Comparison of ENCODE assay signal across 22 cellular contexts in the genomic region with DNA sequence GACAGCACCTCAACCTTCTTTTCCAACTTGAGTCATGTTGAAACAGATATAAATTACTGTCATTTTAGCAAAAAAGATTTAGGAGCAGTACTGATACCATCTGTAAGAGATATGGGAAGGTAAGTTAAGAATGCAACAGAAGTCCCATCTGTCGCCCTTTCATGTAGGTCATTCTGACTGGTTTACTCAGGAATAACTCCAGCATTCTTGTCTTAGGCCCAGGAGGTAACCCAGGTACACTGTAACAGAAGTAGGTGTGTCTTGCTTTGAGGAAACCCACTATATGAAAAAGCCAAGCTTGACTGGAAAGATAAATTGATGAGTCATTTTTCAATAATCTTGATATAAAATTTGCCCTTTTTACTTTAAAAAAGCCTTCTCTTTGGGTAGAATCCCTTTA. TPM values are rescaled to one million over a fixed set of nuclear protein-coding genes. Genes with fewer than 3 reads are reported as not detected.
DNase-seq lines count a peak whose midpoint lies in the region; ATAC-seq, FAIRE-seq and TF ChIP-seq lines count a peak whose summit lies in the region.
"Had no signal": no experiment of that assay in that cellular context is flagged by ENCODE, and none has a peak within 500 bp of the region (broad histone marks: within the 10 kb centered on the region; RNA-seq: fewer than 3 reads in every experiment).

No MANE protein-coding gene starts in this region.

- peaks cover 14% of the 10 kb centered on the region for H3K36me3 Mint-ChIP-seq in neural progenitor cell
- peaks cover 5% of the 10 kb centered on the region for H3K36me3 Mint-ChIP-seq in natural killer cell treated with Interleukin-12 subunit alpha and Interleukin-12 subunit beta and Interleukin-15 and Interleukin-18, amount 100 ng/mL, for 72 hours

- H3K79me2 ChIP-seq in neural progenitor cell (ENCODE audit: low read depth): no peaks in the 10 kb centered on the region

- TF ChIP-seq CTCF in A549 (IDR thresholded peaks at IDR 0.05): no peak
- TF ChIP-seq CTCF in bronchial epithelial cell (IDR thresholded peaks at IDR 0.05; ENCODE audit: insufficient read depth, low read length, severe bottlenecking): no peak
- TF ChIP-seq CTCF in neural progenitor cell (IDR thresholded peaks at IDR 0.05): no peak

- FAIRE-seq in A549 (lab: Jason Lieb, UNC): no peak
- no peak for FAIRE-seq in bronchial epithelial cell (lab: Jason Lieb, UNC)

- no peak for TF ChIP-seq EP300 in A549 (IDR thresholded peaks at IDR 0.05)

- ATAC-seq in A549: no peak
- ATAC-seq in natural killer cell treated with Interleukin-12 subunit alpha and Interleukin-12 subunit beta and Interleukin-15 and Interleukin-18, amount 100 ng/mL, for 72 hours: no peak

- peaks cover 2% of the 10 kb centered on the region for H4K20me1 ChIP-seq in neural progenitor cell (ENCODE audit: low read depth)

- H3K4me3 ChIP-seq in A549 (no peak overlapping the region), bronchial epithelial cell (ENCODE audit: low read depth, low read length) (no peak overlapping the region), neural progenitor cell (no peak overlapping the region)
- H3K4me3 ChIP-seq: HAP-1 had no signal

- H3K36me3 ChIP-seq in bronchial epithelial cell (ENCODE audit: control insufficient read depth, insufficient read depth, low read length): peaks cover 7% of the 10 kb centered on the region
- H3K36me3 ChIP-seq in neural progenitor cell: no peaks in the 10 kb centered on the region
- H3K36me3 ChIP-seq: BE2C, HAP-1 had no signal

- no peak for DNase-seq in A549 (ENCODE audit: low read depth in 1 of 2, low spot score in 1 of 2)
- peak; percentile 32 for DNase-seq in NCI-H2171 (lab: John Stamatoyannopoulos, UW)
- DNase-seq in bronchial epithelial cell (ENCODE audit: low read depth): peak; percentile 25
- no peak for DNase-seq in neural progenitor cell (ENCODE audit: low spot score)
- DNase-seq in natural killer cell treated with Interleukin-12 subunit alpha and Interleukin-12 subunit beta and Interleukin-15 and Interleukin-18, amount 100 ng/mL, for 72 hours (ENCODE audit: low spot score): no peak
- DNase-seq in SKM-1 (lab: John Stamatoyannopoulos, UW; ENCODE audit: unreplicated experiment): no peak
- DNase-seq in stimulated activated CD4-positive, alpha-beta T cell treated with anti-CD3 and anti-CD28 coated beads, Interleukin-2, amount 100 ng/mL, for 48 hours: no peak
- no peak for DNase-seq in midbrain (lab: John Stamatoyannopoulos, UW)
- DNase-seq: BE2C; CD4-positive, CD25-positive, alpha-beta regulatory T cell; DMS153; GF-D8; Kasumi-1; NCI-H1092 treated with DMSO at 0.1 percent for 48 hours; NCI-H146; NCI-H2029 treated with DMSO at 0.1 percent for 48 hours; NCI-H510A; NCI-H748 treated with DMSO at 0.1 percent for 48 hours; NK-92 treated with Interleukin-12 subunit alpha and Interleukin-12 subunit beta, amount 100 ng/mL, for 24 hours; SIG-M5 had no signal

- H2AFZ ChIP-seq in neural progenitor cell (replicated peaks): no peak overlapping the region

- 100% methylated on average over 1 of the region's 1 CpG for WGBS in A549 (ENCODE audit: missing lambda C conversion rate)

- POLR2A ChIA-PET in A549 (lab: Yijun Ruan, JAX): no interaction called here

- H3K27me3 ChIP-seq in bronchial epithelial cell (ENCODE audit: control insufficient read depth, insufficient read depth, low read length): no peaks in the 10 kb centered on the region
- no peaks in the 10 kb centered on the region for H3K27me3 ChIP-seq in neural progenitor cell
- H3K27me3 ChIP-seq: BE2C had no signal

- TF ChIP-seq RAD21 in A549 (conservative IDR thresholded peaks at IDR 0.05 in 1 of 2, IDR thresholded peaks at IDR 0.05 in 1 of 2): no peak

- H3K4me2 ChIP-seq in A549 (0 out of 3 replicates have a peak overlapping the region, but pooled peaks have one; percentile 14), neural progenitor cell (no peak overlapping the region)

- TF ChIP-seq POLR2A in A549 (IDR thresholded peaks at IDR 0.05; ENCODE audit: low read length): no peak

- CTCF ChIA-PET in A549 (lab: Yijun Ruan, JAX): interaction anchor here (0.6 kb wide), 1 partner anchor 1688 kb away, joined by 3 read pairs; no protein-coding TSS in a partner anchor

- no peaks in the 10 kb centered on the region for H3K9me3 Mint-ChIP-seq in neural progenitor cell
- H3K9me3 Mint-ChIP-seq in natural killer cell treated with Interleukin-12 subunit alpha and Interleukin-12 subunit beta and Interleukin-15 and Interleukin-18, amount 100 ng/mL, for 72 hours: no peaks in the 10 kb centered on the region
- H3K9me3 Mint-ChIP-seq: CD4-positive, CD25-positive, alpha-beta regulatory T cell had no signal

- H3K27ac ChIP-seq in A549 (no peak overlapping the region), neural progenitor cell (no peak overlapping the region)

- H3K4me1 Mint-ChIP-seq in neural progenitor cell: peaks cover 27% of the 10 kb centered on the region
- H3K4me1 Mint-ChIP-seq in natural killer cell treated with Interleukin-12 subunit alpha and Interleukin-12 subunit beta and Interleukin-15 and Interleukin-18, amount 100 ng/mL, for 72 hours (ENCODE audit: low read depth in 2 of 2): peaks cover 5 to 21% of the 10 kb centered on the region in 2 donors

- H3K4me1 ChIP-seq in A549 (peaks cover 22% of the 10 kb centered on the region), neural progenitor cell (peaks cover 27% of the 10 kb centered on the region)
- H3K4me1 ChIP-seq: BE2C had no signal

- no peak overlapping the region for H3K4me3 Mint-ChIP-seq in neural progenitor cell
- H3K4me3 Mint-ChIP-seq in natural killer cell treated with Interleukin-12 subunit alpha and Interleukin-12 subunit beta and Interleukin-15 and Interleukin-18, amount 100 ng/mL, for 72 hours: no peak overlapping the region
- H3K4me3 Mint-ChIP-seq: CD4-positive, CD25-positive, alpha-beta regulatory T cell had no signal

- peak overlapping the region; percentile 10 for H3K27ac Mint-ChIP-seq in neural progenitor cell
- no peak overlapping the region for H3K27ac Mint-ChIP-seq in natural killer cell treated with Interleukin-12 subunit alpha and Interleukin-12 subunit beta and Interleukin-15 and Interleukin-18, amount 100 ng/mL, for 72 hours

- H3K9ac ChIP-seq in neural progenitor cell: no peak overlapping the region

- peaks cover 2% of the 10 kb centered on the region for H3K27me3 Mint-ChIP-seq in neural progenitor cell (ENCODE audit: insufficient read depth, low read depth)
- H3K27me3 Mint-ChIP-seq in natural killer cell treated with Interleukin-12 subunit alpha and Interleukin-12 subunit beta and Interleukin-15 and Interleukin-18, amount 100 ng/mL, for 72 hours: no peaks in the 10 kb centered on the region
- H3K27me3 Mint-ChIP-seq: CD4-positive, CD25-positive, alpha-beta regulatory T cell had no signal

- peaks cover 3% of the 10 kb centered on the region for H3F3A ChIP-seq in neural progenitor cell (ENCODE audit: low read depth)

- H3K9me3 ChIP-seq in A549 (no peaks in the 10 kb centered on the region), neural progenitor cell (ENCODE audit: low read depth) (no peaks in the 10 kb centered on the region)
- H3K9me3 ChIP-seq: BE2C, Caco-2, HAP-1 had no signal

TF ChIP-seq in A549, 52 proteins besides CTCF, POLR2A, EP300 and RAD21:
- TF ChIP-seq CBX8 (IDR thresholded peaks at IDR 0.05): no peak
- TF ChIP-seq, protein P1, sequence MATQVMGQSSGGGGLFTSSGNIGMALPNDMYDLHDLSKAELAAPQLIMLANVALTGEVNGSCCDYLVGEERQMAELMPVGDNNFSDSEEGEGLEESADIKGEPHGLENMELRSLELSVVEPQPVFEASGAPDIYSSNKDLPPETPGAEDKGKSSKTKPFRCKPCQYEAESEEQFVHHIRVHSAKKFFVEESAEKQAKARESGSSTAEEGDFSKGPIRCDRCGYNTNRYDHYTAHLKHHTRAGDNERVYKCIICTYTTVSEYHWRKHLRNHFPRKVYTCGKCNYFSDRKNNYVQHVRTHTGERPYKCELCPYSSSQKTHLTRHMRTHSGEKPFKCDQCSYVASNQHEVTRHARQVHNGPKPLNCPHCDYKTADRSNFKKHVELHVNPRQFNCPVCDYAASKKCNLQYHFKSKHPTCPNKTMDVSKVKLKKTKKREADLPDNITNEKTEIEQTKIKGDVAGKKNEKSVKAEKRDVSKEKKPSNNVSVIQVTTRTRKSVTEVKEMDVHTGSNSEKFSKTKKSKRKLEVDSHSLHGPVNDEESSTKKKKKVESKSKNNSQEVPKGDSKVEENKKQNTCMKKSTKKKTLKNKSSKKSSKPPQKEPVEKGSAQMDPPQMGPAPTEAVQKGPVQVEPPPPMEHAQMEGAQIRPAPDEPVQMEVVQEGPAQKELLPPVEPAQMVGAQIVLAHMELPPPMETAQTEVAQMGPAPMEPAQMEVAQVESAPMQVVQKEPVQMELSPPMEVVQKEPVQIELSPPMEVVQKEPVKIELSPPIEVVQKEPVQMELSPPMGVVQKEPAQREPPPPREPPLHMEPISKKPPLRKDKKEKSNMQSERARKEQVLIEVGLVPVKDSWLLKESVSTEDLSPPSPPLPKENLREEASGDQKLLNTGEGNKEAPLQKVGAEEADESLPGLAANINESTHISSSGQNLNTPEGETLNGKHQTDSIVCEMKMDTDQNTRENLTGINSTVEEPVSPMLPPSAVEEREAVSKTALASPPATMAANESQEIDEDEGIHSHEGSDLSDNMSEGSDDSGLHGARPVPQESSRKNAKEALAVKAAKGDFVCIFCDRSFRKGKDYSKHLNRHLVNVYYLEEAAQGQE (IDR thresholded peaks at IDR 0.05): no peak
- TF ChIP-seq, protein P2, sequence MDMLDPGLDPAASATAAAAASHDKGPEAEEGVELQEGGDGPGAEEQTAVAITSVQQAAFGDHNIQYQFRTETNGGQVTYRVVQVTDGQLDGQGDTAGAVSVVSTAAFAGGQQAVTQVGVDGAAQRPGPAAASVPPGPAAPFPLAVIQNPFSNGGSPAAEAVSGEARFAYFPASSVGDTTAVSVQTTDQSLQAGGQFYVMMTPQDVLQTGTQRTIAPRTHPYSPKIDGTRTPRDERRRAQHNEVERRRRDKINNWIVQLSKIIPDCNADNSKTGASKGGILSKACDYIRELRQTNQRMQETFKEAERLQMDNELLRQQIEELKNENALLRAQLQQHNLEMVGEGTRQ (IDR thresholded peaks at IDR 0.05): no peak
- no peak for TF ChIP-seq EHMT2 (IDR thresholded peaks at IDR 0.05; ENCODE audit: low read depth)
- TF ChIP-seq KDM1A (IDR thresholded peaks at IDR 0.05; ENCODE audit: low read depth): no peak
- TF ChIP-seq MAFK (IDR thresholded peaks at IDR 0.05; ENCODE audit: partially characterized antibody): peak; percentile 5
TF ChIP-seq in A549: peak in this region for 1.

RNA-seq across cellular contexts. Expression of a gene that starts 35.4 kb away (rescaled TPM):
- polyA plus RNA-seq in A549 (2011; rRNA removed): 25.5 and 39.9 TPM in 2 replicates
- polyA plus RNA-seq in A549 (2012; cell fraction: cytosol; rRNA removed): 15.8 and 18.6 TPM in 2 replicates
- polyA plus RNA-seq in A549 (2012; cell fraction: nucleus; rRNA removed): 15.3 and 21.8 TPM in 2 replicates
- polyA plus RNA-seq in A549 (2017; fragmentation: RNase III; extraction: RNeasy Plus Mini Kit Qiagen cat#74134 plus additional on column Dnase treatment): 44.8 to 51.4 TPM (median 50.2 TPM) in 3 replicates
- 30.5 and 30.9 TPM in 2 replicates for polyA minus RNA-seq in A549 (2011; rRNA and poly(A)+ RNA removed)
- 42.4 and 69.2 TPM in 2 replicates for total RNA-seq in bronchial epithelial cell
- 22.7 and 29.0 TPM in 2 replicates for total RNA-seq in neural progenitor cell (ENCODE audit: low replicate concordance)
- 10 to 100 TPM; 43.7 to 54.6 TPM for total RNA-seq in natural killer cell treated with Interleukin-12 subunit alpha and Interleukin-12 subunit beta and Interleukin-15 and Interleukin-18, amount 100 ng/mL, for 72 hours

Comparison
In these comparisons a context has a peak if more than half of its experiments do, and no peak if none do; other contexts are left out.
1. DNase-seq: peak in NCI-H2171 (single experiment) and bronchial epithelial cell (single experiment); none in A549 (0 of 2), neural progenitor cell (single experiment), natural killer cell treated with Interleukin-12 subunit alpha and Interleukin-12 subunit beta and Interleukin-15 and Interleukin-18, amount 100 ng/mL, for 72 hours (single experiment), SKM-1 (single experiment), stimulated activated CD4-positive, alpha-beta T cell treated with anti-CD3 and anti-CD28 coated beads, Interleukin-2, amount 100 ng/mL, for 48 hours (0 of 2) and midbrain (single experiment).